ENCODE assay signal across 17 cellular contexts in genomic region chr20:45088247-45088646, GRCh38. TPM values are rescaled to one million over a fixed set of nuclear protein-coding genes. Genes with fewer than 3 reads are reported as not detected.
DNase-seq lines count a peak whose midpoint lies in the region; ATAC-seq, FAIRE-seq and TF ChIP-seq lines count a peak whose summit lies in the region.
"Had no signal": no experiment of that assay in that cellular context is flagged by ENCODE, and none has a peak within 500 bp of the region (broad histone marks: within the 10 kb centered on the region; RNA-seq: fewer than 3 reads in every experiment).

No MANE protein-coding gene starts in this region.

- H3K36me3 ChIP-seq in astrocyte (ENCODE audit: insufficient read depth, low read length), result no peaks in the 10 kb centered on the region
- H3K36me3 ChIP-seq in hepatocyte (replicated peaks; ENCODE audit: insufficient read depth, low read depth), result no peaks in the 10 kb centered on the region

- ATAC-seq in HG02870 (IDR thresholded peaks at IDR 0.05; ENCODE audit: unreplicated experiment), result no peak
- ATAC-seq: HepG2 had no signal

- H3K9me2 ChIP-seq in hepatocyte (replicated peaks; ENCODE audit: insufficient read depth), result no peaks in the 10 kb centered on the region

- peaks cover 5% of the 10 kb centered on the region for H3K9me3 Mint-ChIP-seq in astrocyte (ENCODE audit: unreplicated experiment)

- H4K20me1 ChIP-seq in astrocyte (ENCODE audit: insufficient read depth, low read length), result no peaks in the 10 kb centered on the region
- H4K20me1 ChIP-seq in hepatocyte (ENCODE audit: insufficient read depth, poor library complexity, severe bottlenecking), result no peaks in the 10 kb centered on the region
- H4K20me1 ChIP-seq: BLaER1 had no signal

- no peaks in the 10 kb centered on the region for H3K9me3 ChIP-seq in astrocyte (ENCODE audit: insufficient read depth, low read depth, low read length)
- no peaks in the 10 kb centered on the region for H3K9me3 ChIP-seq in hepatocyte (ENCODE audit: low read depth)

- H3K4me2 ChIP-seq in astrocyte (ENCODE audit: low read length), result peak overlapping the region; percentile 39
- peak overlapping the region; percentile 10 for H3K4me2 ChIP-seq in hepatocyte
- H3K4me2 ChIP-seq: BLaER1 had no signal

- 52% methylated on average over 7 of the region's 7 CpGs for WGBS in hepatocyte (ENCODE audit: low lambda C conversion rate, missing lambda C conversion rate)

- peaks cover 15% of the 10 kb centered on the region for H3K36me3 Mint-ChIP-seq in astrocyte (ENCODE audit: low read depth, unreplicated experiment)

- H3K4me3 Mint-ChIP-seq in astrocyte (ENCODE audit: unreplicated experiment), result no peak overlapping the region
- H3K4me3 Mint-ChIP-seq: neural crest cell had no signal

- peaks cover 17% of the 10 kb centered on the region for H3K4me1 Mint-ChIP-seq in astrocyte (ENCODE audit: low read depth, unreplicated experiment)
- H3K4me1 Mint-ChIP-seq: neural crest cell had no signal

- H3K4me1 ChIP-seq in astrocyte (ENCODE audit: insufficient read depth, low read length), result peaks cover 5% of the 10 kb centered on the region
- H3K4me1 ChIP-seq in hepatocyte (ENCODE audit: insufficient read depth), result peaks cover 4% of the 10 kb centered on the region

- no peak overlapping the region for H3K27ac Mint-ChIP-seq in astrocyte (ENCODE audit: unreplicated experiment)

- peak overlapping the region; percentile 16 for H3K27ac ChIP-seq in astrocyte (ENCODE audit: low read depth, low read length)
- peak overlapping the region; percentile 67 for H3K27ac ChIP-seq in hepatocyte
- H3K27ac ChIP-seq: BLaER1 had no signal

- no peak overlapping the region for H3K9ac ChIP-seq in astrocyte (ENCODE audit: low read length)
- H3K9ac ChIP-seq: BLaER1 had no signal

- no peak for FAIRE-seq in astrocyte (lab: Jason Lieb, UNC)
- FAIRE-seq: HepG2, urothelium cell line had no signal

- no peak for TF ChIP-seq CTCF in astrocyte (IDR thresholded peaks at IDR 0.05; ENCODE audit: insufficient read depth, low read depth, low read length)
- no peak for TF ChIP-seq CTCF in hepatocyte (IDR thresholded peaks at IDR 0.05; ENCODE audit: poor library complexity)

- DNase-seq in AG08395 (ENCODE audit: low spot score) (peak; percentile 83), HS-27A (ENCODE audit: low read depth) (peak; percentile 97), astrocyte (ENCODE audit: low read depth) (peak; percentile 89), hepatocyte (ENCODE audit: low spot score) (peak; percentile 49), NCI-H128 (lab: John Stamatoyannopoulos, UW; ENCODE audit: unreplicated experiment) (no peak)
- DNase-seq in activated CD4-positive, alpha-beta T cell treated with anti-CD3 and anti-CD28 coated beads, Interleukin-2, amount 50 U/mL, for 4 hours, result no peak
- DNase-seq in activated T-cell treated with anti-CD3 and anti-CD28 coated beads, Interleukin-2, amount 50 U/mL, for 48 hours, result no peak
- DNase-seq: activated CD8-positive, alpha-beta memory T cell treated with anti-CD3 and anti-CD28 coated beads, Interleukin-2, amount 50 U/mL, for 4 hours; NCI-H2029; T-helper 9 cell had no signal

- no peaks in the 10 kb centered on the region for H3K27me3 ChIP-seq in astrocyte (ENCODE audit: insufficient read depth, low read length)
- H3K27me3 ChIP-seq in hepatocyte, result no peaks in the 10 kb centered on the region
- H3K27me3 ChIP-seq: BLaER1 had no signal

- no peaks in the 10 kb centered on the region for H3K79me2 ChIP-seq in astrocyte (ENCODE audit: insufficient read depth, low read length)
- H3K79me2 ChIP-seq in hepatocyte, result no peaks in the 10 kb centered on the region

- H3K27me3 Mint-ChIP-seq in astrocyte (ENCODE audit: low read depth, unreplicated experiment), result no peaks in the 10 kb centered on the region

- no peak overlapping the region for H3K4me3 ChIP-seq in astrocyte (ENCODE audit: insufficient read depth, low read depth, low read length)
- no peak overlapping the region for H3K4me3 ChIP-seq in hepatocyte
- H3K4me3 ChIP-seq: BLaER1 had no signal

- no peak overlapping the region for H2AFZ ChIP-seq in astrocyte (ENCODE audit: low read depth, low read length)
- no peak overlapping the region for H2AFZ ChIP-seq in hepatocyte

RNA-seq across cellular contexts. Expression of gene KCNS1, which starts 12.7 kb away (rescaled TPM):
- total RNA-seq in astrocyte, result 2.2 and 2.3 TPM in 2 replicates
- total RNA-seq in hepatocyte, result 0.24 and 0.43 TPM in 2 replicates
- 0.28 and 0.42 TPM in 2 replicates for polyA plus RNA-seq in hepatocyte
- total RNA-seq: HepG2, neural crest cell, OCI-LY7 had no signal

RNA-seq across cellular contexts. Expression of gene WFDC5, which starts 26.7 kb away (rescaled TPM):
- total RNA-seq in astrocyte, result not detected in 2 replicates
- 0.47 TPM in 1 of 2 replicates, not detected in the other for total RNA-seq in hepatocyte
- not detected in 2 replicates for polyA plus RNA-seq in hepatocyte
- total RNA-seq: HepG2, neural crest cell, OCI-LY7 had no signal
- polyA plus RNA-seq: adipose tissue, HepG2 had no signal

RNA-seq across cellular contexts. Expression of gene WFDC12, which starts 36.0 kb away (rescaled TPM):
- total RNA-seq in astrocyte, result not detected in 2 replicates
- total RNA-seq in hepatocyte, result not detected in 2 replicates
- not detected in 2 replicates for polyA plus RNA-seq in hepatocyte
- total RNA-seq: HepG2, neural crest cell, OCI-LY7 had no signal
- polyA plus RNA-seq: adipose tissue, HepG2 had no signal

Comparison
In these comparisons a context has a peak if more than half of its experiments do, and no peak if none do; other contexts are left out.
1. DNase-seq: peak in AG08395 (single experiment), HS-27A (single experiment), astrocyte (single experiment) and hepatocyte (single experiment); none in NCI-H128 (single experiment), activated CD4-positive, alpha-beta T cell treated with anti-CD3 and anti-CD28 coated beads, Interleukin-2, amount 50 U/mL, for 4 hours (0 of 2) and activated T-cell treated with anti-CD3 and anti-CD28 coated beads, Interleukin-2, amount 50 U/mL, for 48 hours (0 of 2).